ENCODE assay signal across 24 cellular contexts in the genomic region with DNA sequence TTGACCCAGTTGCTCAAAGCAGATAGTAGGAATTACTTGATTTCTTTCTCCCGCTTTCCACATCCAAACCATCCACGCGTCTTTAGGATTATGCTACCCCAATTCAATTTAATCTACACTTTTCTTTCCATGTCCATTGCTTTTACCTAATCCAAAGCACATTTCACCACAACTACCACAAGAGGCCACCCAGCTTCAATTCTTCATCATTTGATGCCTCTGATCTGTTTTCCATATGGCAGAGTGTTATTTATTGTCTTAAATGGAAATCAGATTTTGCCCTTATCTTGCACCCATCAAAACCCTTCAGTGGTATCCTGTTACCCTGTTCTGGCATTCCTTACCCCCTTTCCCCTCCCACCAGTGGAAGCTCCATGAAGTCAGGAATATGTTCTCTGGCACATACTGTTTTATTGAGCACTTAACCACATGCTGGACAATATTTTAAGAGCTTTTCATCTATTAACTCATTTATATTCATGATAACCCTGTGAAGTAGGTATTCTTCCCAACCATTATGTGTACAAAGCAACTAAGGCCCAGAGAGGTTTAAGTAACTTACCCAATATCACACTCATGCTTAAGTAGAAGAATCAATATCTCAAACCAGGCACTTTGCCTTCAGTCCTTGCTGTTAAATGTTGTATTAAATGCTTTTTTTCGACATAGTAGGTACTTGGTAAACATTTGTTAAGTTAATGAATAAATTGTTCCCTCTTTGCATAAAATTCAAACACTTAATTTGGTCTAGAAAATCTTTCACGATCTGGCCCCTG. TPM values are rescaled to one million over a fixed set of nuclear protein-coding genes. Genes with fewer than 3 reads are reported as not detected.
DNase-seq lines count a peak whose midpoint lies in the region; TF ChIP-seq lines count a peak whose summit lies in the region.
"Had no signal": no experiment of that assay in that cellular context is flagged by ENCODE, and none has a peak within 500 bp of the region (broad histone marks: within the 10 kb centered on the region; RNA-seq: fewer than 3 reads in every experiment).

No MANE protein-coding gene starts in this region.

- H3K9me3 Mint-ChIP-seq in HFFc6 = no peaks in the 10 kb centered on the region
- H3K9me3 Mint-ChIP-seq in progenitor cell of endocrine pancreas (ENCODE audit: low read depth) = no peaks in the 10 kb centered on the region
- H3K9me3 Mint-ChIP-seq in activated CD4-positive, alpha-beta T cell treated with anti-CD3 and anti-CD28 coated beads, Interleukin-2, amount 10 ng/mL, durations not matched to agents 7 days and 5 days = no peaks in the 10 kb centered on the region
- H3K9me3 Mint-ChIP-seq: activated B cell treated with CpG ODN at 0.5 μM for 24 hours had no signal

- CTCF ChIA-PET in SK-N-SH (lab: Yijun Ruan, JAX) = interaction anchor here (0.6 to 1.3 kb wide), 5 partner anchors 8 to 51 kb away, joined by 3 read pairs; no protein-coding TSS in a partner anchor
- CTCF ChIA-PET in activated CD4-positive, alpha-beta T cell treated with anti-CD3 and anti-CD28 coated beads, Interleukin-2, amount 10 ng/mL, durations not matched to agents 7 days and 5 days (lab: Charles Lee) = interaction anchor here (1.2 kb wide), 1 partner anchor 362 kb away, joined by 3 read pairs; no protein-coding TSS in a partner anchor

- WGBS in SK-N-SH (ENCODE audit: low lambda C conversion rate) = 97% methylated on average over 5 of the region's 5 CpGs

- no peak overlapping the region for H2AFZ ChIP-seq in SK-N-SH (ENCODE audit: low read depth)

- H4K20me1 ChIP-seq in SK-N-SH (ENCODE audit: insufficient read depth) = peaks cover 85% of the 10 kb centered on the region

- H3K27ac ChIP-seq in SK-N-SH (ENCODE audit: low read depth in 2 of 2, low read length in 1 of 2) = no peak overlapping the region
- H3K27ac ChIP-seq: epithelial cell of prostate, thyroid gland had no signal

- H3K27ac Mint-ChIP-seq in HFFc6 (peak overlapping the region; percentile 44), progenitor cell of endocrine pancreas (peak overlapping the region; percentile 29)
- no peak overlapping the region for H3K27ac Mint-ChIP-seq in activated CD4-positive, alpha-beta T cell treated with anti-CD3 and anti-CD28 coated beads, Interleukin-2, amount 10 ng/mL, durations not matched to agents 7 days and 5 days
- H3K27ac Mint-ChIP-seq: activated B cell treated with CpG ODN at 0.5 μM for 24 hours, B cell, T-helper 17 cell had no signal

- H3K4me2 ChIP-seq in SK-N-SH = no peak overlapping the region

- no peaks in the 10 kb centered on the region for H3K9me2 ChIP-seq in SK-N-SH

- peaks cover 100% of the 10 kb centered on the region for H3K79me2 ChIP-seq in SK-N-SH (ENCODE audit: insufficient read depth)

- H3K36me3 Mint-ChIP-seq in HFFc6 (ENCODE audit: low read depth) (peaks cover 30% of the 10 kb centered on the region), progenitor cell of endocrine pancreas (ENCODE audit: insufficient read depth) (peaks cover 3% of the 10 kb centered on the region)
- H3K36me3 Mint-ChIP-seq in activated CD4-positive, alpha-beta T cell treated with anti-CD3 and anti-CD28 coated beads, Interleukin-2, amount 10 ng/mL, durations not matched to agents 7 days and 5 days (ENCODE audit: low read depth) = no peaks in the 10 kb centered on the region

- H3K4me1 ChIP-seq in SK-N-SH (ENCODE audit: control insufficient read depth in 1 of 2, insufficient read depth in 2 of 2, low read depth in 1 of 2, low read length in 1 of 2) = peaks cover 3 to 40% of the 10 kb centered on the region in 2 experiments; a peak in 2 of 4 replicates
- H3K4me1 ChIP-seq: thyroid gland had no signal

- peaks cover 0 to 20% of the 10 kb centered on the region in 2 experiments for H3K36me3 ChIP-seq in SK-N-SH (replicated peaks in 1 of 2; ENCODE audit: control insufficient read depth in 1 of 2, insufficient read depth in 2 of 2, low read length in 1 of 2)
- H3K36me3 ChIP-seq: thyroid gland had no signal

- H3K9me3 ChIP-seq in SK-N-SH = no peaks in the 10 kb centered on the region
- H3K9me3 ChIP-seq: mucosa of descending colon, thyroid gland had no signal

- no peak for DNase-seq in HFFc6
- DNase-seq in SK-N-SH = no peak
- no peak for DNase-seq in fibroblast of pulmonary artery (ENCODE audit: low read depth)
- no peak for DNase-seq in progenitor cell of endocrine pancreas (ENCODE audit: low spot score, unreplicated experiment)
- DNase-seq in COLO668 (lab: John Stamatoyannopoulos, UW; ENCODE audit: unreplicated experiment) = no peak
- no peak for DNase-seq in activated CD4-positive, alpha-beta T cell treated with anti-CD3 and anti-CD28 coated beads, Interleukin-2, amount 10 ng/mL, durations not matched to agents 7 days and 5 days
- no peak for DNase-seq in iPS-NIHi7 (ENCODE audit: extremely low spot score)
- no peak for DNase-seq in amniotic stem cell (lab: John Stamatoyannopoulos, UW)
- DNase-seq: activated B cell treated with CpG ODN at 0.5 μM for 24 hours; activated effector memory CD4-positive, alpha-beta T cell treated with anti-CD3 and anti-CD28 coated beads, Interleukin-2, amount 50 U/mL, for 16 hours; anterior cingulate cortex; cortex of kidney; head of caudate nucleus; islet precursor cell; mucosa of descending colon; NCI-H2171; NCI-H774; RPMI8226; stimulated activated CD4-positive, alpha-beta T cell treated with anti-CD3 and anti-CD28 coated beads, Interleukin-4, amount 100 ng/mL, for 1 hour; stimulated activated CD8-positive, alpha-beta memory T cell treated with anti-CD3 and anti-CD28 coated beads, Interleukin-4, amount 100 ng/mL, for 48 hours; T-helper 17 cell; thyroid gland had no signal

- peaks cover 2% of the 10 kb centered on the region; the same call in 1 of the 2 replicates for H3K27me3 Mint-ChIP-seq in HFFc6 (ENCODE audit: insufficient read depth)
- H3K27me3 Mint-ChIP-seq in progenitor cell of endocrine pancreas = no peaks in the 10 kb centered on the region
- H3K27me3 Mint-ChIP-seq in activated CD4-positive, alpha-beta T cell treated with anti-CD3 and anti-CD28 coated beads, Interleukin-2, amount 10 ng/mL, durations not matched to agents 7 days and 5 days = no peaks in the 10 kb centered on the region
- H3K27me3 Mint-ChIP-seq: activated B cell treated with CpG ODN at 0.5 μM for 24 hours, B cell had no signal

- H3K4me3 ChIP-seq in SK-N-SH (ENCODE audit: low read depth in 2 of 2, low read length in 1 of 2) (no peak overlapping the region), fibroblast of pulmonary artery (replicated peaks; ENCODE audit: low read depth, low read length) (no peak overlapping the region)
- H3K4me3 ChIP-seq: mucosa of descending colon, thyroid gland had no signal

- no peak for TF ChIP-seq EP300 in SK-N-SH (IDR thresholded peaks at IDR 0.05; ENCODE audit: borderline replicate concordance in 1 of 2, low read depth in 1 of 2, low read length in 1 of 2)

- POLR2A ChIA-PET in SK-N-SH (lab: Yijun Ruan, JAX) = no interaction called here
- POLR2A ChIA-PET in activated CD4-positive, alpha-beta T cell treated with anti-CD3 and anti-CD28 coated beads, Interleukin-2, amount 10 ng/mL, durations not matched to agents 7 days and 5 days (lab: Charles Lee) = no interaction called here

- no peak overlapping the region for H3K9ac ChIP-seq in SK-N-SH

- H3K4me1 Mint-ChIP-seq in HFFc6 (ENCODE audit: low read depth) = peaks cover 82% of the 10 kb centered on the region
- H3K4me1 Mint-ChIP-seq in progenitor cell of endocrine pancreas (ENCODE audit: low read depth) = peaks cover 11% of the 10 kb centered on the region
- no peaks in the 10 kb centered on the region for H3K4me1 Mint-ChIP-seq in activated CD4-positive, alpha-beta T cell treated with anti-CD3 and anti-CD28 coated beads, Interleukin-2, amount 10 ng/mL, durations not matched to agents 7 days and 5 days

- no peaks in the 10 kb centered on the region for H3K27me3 ChIP-seq in SK-N-SH (ENCODE audit: insufficient read depth)
- H3K27me3 ChIP-seq: thyroid gland had no signal

- peak; percentile 52 for TF ChIP-seq RAD21 in SK-N-SH (IDR thresholded peaks at IDR 0.05; ENCODE audit: low read length)

- H3F3A ChIP-seq in SK-N-SH (replicated peaks; ENCODE audit: insufficient read depth) = peaks cover 20% of the 10 kb centered on the region

- no peak for TF ChIP-seq CTCF in HFFc6 (IDR thresholded peaks at IDR 0.05)
- peak; percentile 26 for TF ChIP-seq CTCF in SK-N-SH (IDR thresholded peaks at IDR 0.05)
- TF ChIP-seq CTCF in fibroblast of pulmonary artery (IDR thresholded peaks at IDR 0.05; ENCODE audit: low read length, missing control alignments) = peak; percentile 11
- no peak for TF ChIP-seq CTCF in progenitor cell of endocrine pancreas (IDR thresholded peaks at IDR 0.05; ENCODE audit: unreplicated experiment)

- no peak overlapping the region for H3K4me3 Mint-ChIP-seq in HFFc6
- H3K4me3 Mint-ChIP-seq in progenitor cell of endocrine pancreas (ENCODE audit: low read depth) = no peak overlapping the region
- no peak overlapping the region for H3K4me3 Mint-ChIP-seq in activated CD4-positive, alpha-beta T cell treated with anti-CD3 and anti-CD28 coated beads, Interleukin-2, amount 10 ng/mL, durations not matched to agents 7 days and 5 days
- H3K4me3 Mint-ChIP-seq: activated B cell treated with CpG ODN at 0.5 μM for 24 hours, B cell, T-helper 17 cell had no signal

TF ChIP-seq in SK-N-SH, 30 proteins besides CTCF, POLR2A, EP300 and RAD21 (continues in another document):
- TF ChIP-seq FOXM1 (IDR thresholded peaks at IDR 0.05; ENCODE audit: low read depth) (no peak), JUND (IDR thresholded peaks at IDR 0.05) (no peak), FOXJ3 (CRISPR knock-in tag; IDR thresholded peaks at IDR 0.05) (no peak), TEAD4 (IDR thresholded peaks at IDR 0.05; ENCODE audit: borderline replicate concordance, insufficient read depth) (no peak), EZH2phosphoT487 (IDR thresholded peaks at IDR 0.05; ENCODE audit: borderline replicate concordance, low read depth) (no peak), GABPA (IDR thresholded peaks at IDR 0.05; ENCODE audit: low read depth) (no peak), SMC3 (IDR thresholded peaks at IDR 0.05; ENCODE audit: low read depth, low read length) (no peak)

RNA-seq across cellular contexts. Expression of a gene that starts 34.6 kb away (rescaled TPM):
- 100 to 1,000 TPM; 517 to 729 (median 548) TPM for total RNA-seq in HFFc6 (2021; fragmentation: NEBNext Ultra II Directional; extraction: Animal tissue kit (Norgen Biotek cat#: 25700))
- 66.4 and 84.4 TPM in 2 replicates for polyA plus RNA-seq in SK-N-SH (2012; rRNA removed)
- 98.5 and 106 TPM in 2 replicates for polyA plus RNA-seq in SK-N-SH (2012; cell fraction: cytosol; rRNA removed)
- polyA plus RNA-seq in SK-N-SH (2012; cell fraction: nucleus; rRNA removed) = 29.1 and 46.8 TPM in 2 replicates
- total RNA-seq in progenitor cell of endocrine pancreas = 90.4 TPM in 2 replicates
- 10 to 100 TPM; 14.2 to 15.5 TPM for total RNA-seq in activated CD4-positive, alpha-beta T cell treated with anti-CD3 and anti-CD28 coated beads, Interleukin-2, amount 10 ng/mL, durations not matched to agents 7 days and 5 days

Comparison
In these comparisons a context has a peak if more than half of its experiments do, and no peak if none do; other contexts are left out.
1. CTCF ChIP-seq: peak in SK-N-SH (single experiment) and fibroblast of pulmonary artery (single experiment); none in HFFc6 (single experiment) and progenitor cell of endocrine pancreas (single experiment).